ENCODE assay signal across 29 cellular contexts in genomic region chr1:217896490-217896889, GRCh38.
DNase-seq lines count a peak whose midpoint lies in the region; ATAC-seq and TF ChIP-seq lines count a peak whose summit lies in the region.
"Had no signal": no experiment of that assay in that cellular context is flagged by ENCODE, and none has a peak within 500 bp of the region (broad histone marks: within the 10 kb centered on the region; RNA-seq: fewer than 3 reads in every experiment).

No MANE protein-coding gene starts in this region.

- H3K27ac ChIP-seq in right atrium auricular region: no peak overlapping the region
- no peak overlapping the region for H3K27ac ChIP-seq in effector memory CD4-positive, alpha-beta T cell (ENCODE audit: insufficient read depth, low read length, poor library complexity, severe bottlenecking)
- H3K27ac ChIP-seq: adrenal gland, C4-2B, heart right ventricle, PC-9, SJCRH30, spleen, suprapubic skin had no signal

- H3K9me3 ChIP-seq in right atrium auricular region: no peaks in the 10 kb centered on the region
- no peaks in the 10 kb centered on the region for H3K9me3 ChIP-seq in effector memory CD4-positive, alpha-beta T cell (ENCODE audit: control insufficient read depth, low read length)
- H3K9me3 ChIP-seq: adrenal gland, heart right ventricle, SJCRH30, spleen, suprapubic skin had no signal

- no peak for DNase-seq in Right ventricle myocardium superior
- no peak for DNase-seq in right atrium auricular region (ENCODE audit: low spot score)
- DNase-seq in RPMI7951 (ENCODE audit: low read depth): peak; percentile 59
- peak; percentile 51 for DNase-seq in fibroblast of pulmonary artery (ENCODE audit: low read depth)
- no peak for DNase-seq in COLO668 (lab: John Stamatoyannopoulos, UW; ENCODE audit: unreplicated experiment)
- no peak for DNase-seq in effector memory CD4-positive, alpha-beta T cell
- DNase-seq in T-helper 9 cell: no peak
- DNase-seq: activated CD4-positive, alpha-beta T cell treated with anti-CD3 and anti-CD28 coated beads for 36 hours; activated naive CD4-positive, alpha-beta T cell; activated T-cell treated with anti-CD3 and anti-CD28 coated beads, Interleukin-2, amount 50 U/mL, for 24 hours; adrenal gland; central memory CD4-positive, alpha-beta T cell; heart right ventricle; IMR-90; left colon; naive thymus-derived CD4-positive, alpha-beta T cell; NCI-H1105 treated with DMSO at 0.1 percent for 48 hours; NCI-H2081; occipital lobe; PC-9; SJCRH30; spleen; stimulated activated CD4-positive, alpha-beta T cell treated with anti-CD3 and anti-CD28 coated beads, Interleukin-2, amount 100 ng/mL, for 48 hours; T-helper 1 cell had no signal

- no peaks in the 10 kb centered on the region for H3K36me3 ChIP-seq in right atrium auricular region
- no peaks in the 10 kb centered on the region for H3K36me3 ChIP-seq in effector memory CD4-positive, alpha-beta T cell (ENCODE audit: control insufficient read depth, insufficient read depth, low read length)
- H3K36me3 ChIP-seq: adrenal gland, heart right ventricle, SJCRH30, spleen, suprapubic skin had no signal

- no peak overlapping the region for H3K4me3 ChIP-seq in right atrium auricular region
- no peak overlapping the region for H3K4me3 ChIP-seq in fibroblast of pulmonary artery (replicated peaks; ENCODE audit: low read depth, low read length)
- H3K4me3 ChIP-seq in effector memory CD4-positive, alpha-beta T cell (ENCODE audit: insufficient read depth, low read depth, low read length, poor library complexity, severe bottlenecking): no peak overlapping the region
- H3K4me3 ChIP-seq: adrenal gland, GM23338, heart right ventricle, PC-9, SJCRH30, spleen, suprapubic skin had no signal

- ATAC-seq in Right ventricle myocardium superior (ENCODE audit: poor library complexity): peak; percentile 59
- no peak for ATAC-seq in GM21447 (IDR thresholded peaks at IDR 0.05; ENCODE audit: unreplicated experiment)
- ATAC-seq: activated CD4-positive, alpha-beta T cell treated with anti-CD3 and anti-CD28 coated beads for 36 hours; GM23338; left colon; naive thymus-derived CD4-positive, alpha-beta T cell; stimulated activated effector memory CD8-positive, alpha-beta T cell treated with anti-CD3 and anti-CD28 coated beads, Interleukin-12 subunit alpha, Interleukin-12 subunit beta, amount 100 ng/mL, for 72 hours had no signal

- intact Hi-C loops in Right ventricle myocardium superior (cut with DNase I): no loop called here

- no peak for TF ChIP-seq CTCF in right atrium auricular region (IDR thresholded peaks at IDR 0.05)
- no peak for TF ChIP-seq CTCF in fibroblast of pulmonary artery (IDR thresholded peaks at IDR 0.05; ENCODE audit: low read length, missing control alignments)

- H3K27me3 ChIP-seq in right atrium auricular region: no peaks in the 10 kb centered on the region
- no peaks in the 10 kb centered on the region for H3K27me3 ChIP-seq in effector memory CD4-positive, alpha-beta T cell (replicated peaks; ENCODE audit: control insufficient read depth, insufficient read depth, low read length, poor library complexity, severe bottlenecking)
- H3K27me3 ChIP-seq: adrenal gland, heart right ventricle, suprapubic skin had no signal

- peaks cover 0 to 6% of the 10 kb centered on the region in 2 donors for H3K4me1 ChIP-seq in right atrium auricular region
- no peaks in the 10 kb centered on the region for H3K4me1 ChIP-seq in effector memory CD4-positive, alpha-beta T cell (ENCODE audit: control insufficient read depth, insufficient read depth, low read length, poor library complexity, severe bottlenecking)
- H3K4me1 ChIP-seq: adrenal gland, SJCRH30, spleen, suprapubic skin had no signal

Comparison
In these comparisons a context has a peak if more than half of its experiments do, and no peak if none do; other contexts are left out.
1. DNase-seq: peak in RPMI7951 (single experiment) and fibroblast of pulmonary artery (single experiment); none in Right ventricle myocardium superior (single experiment), right atrium auricular region (single experiment), COLO668 (single experiment), effector memory CD4-positive, alpha-beta T cell (0 of 3) and T-helper 9 cell (single experiment).